In the genomic region with DNA sequence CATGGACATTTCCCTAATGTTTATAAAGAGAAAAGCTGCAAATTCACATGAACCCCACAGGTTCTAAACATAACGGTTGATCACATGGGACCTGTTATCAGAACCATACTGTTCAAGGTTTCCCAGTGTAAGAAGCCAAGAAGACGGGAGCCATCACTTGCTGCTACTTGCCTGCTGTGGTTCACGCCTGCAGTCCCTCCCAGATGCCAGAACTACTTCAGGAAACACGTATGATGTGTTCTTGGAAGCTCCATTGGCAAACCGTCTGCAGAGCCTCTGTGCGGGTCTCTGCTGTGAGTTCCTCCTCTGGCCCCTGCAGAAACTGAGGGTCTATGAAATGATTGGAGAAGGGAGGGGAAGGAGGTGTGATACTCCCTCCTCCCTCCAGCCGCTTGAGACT, we compare ENCODE assay signal across 21 cellular contexts.
"Had no signal": no experiment of that assay in that cellular context is flagged by ENCODE, and none has a peak within 500 bp of the region (broad histone marks: within the 10 kb centered on the region; RNA-seq: fewer than 3 reads in every experiment).

No MANE protein-coding gene starts in this region.

- H3K27ac Mint-ChIP-seq: activated CD4-positive, alpha-beta memory T cell treated with anti-CD3 and anti-CD28 coated beads for 36 hours; activated CD4-positive, alpha-beta T cell treated with anti-CD3 and anti-CD28 coated beads, Interleukin-2, amount 10 ng/mL, durations not matched to agents 7 days and 5 days; activated naive CD4-positive, alpha-beta T cell treated with anti-CD3 and anti-CD28 coated beads, Interleukin-2, amount 10 ng/mL, durations not matched to agents 7 days and 5 days had no signal

- H3K4me3 Mint-ChIP-seq: activated CD4-positive, alpha-beta memory T cell treated with anti-CD3 and anti-CD28 coated beads for 36 hours; activated CD4-positive, alpha-beta T cell treated with anti-CD3 and anti-CD28 coated beads, Interleukin-2, amount 10 ng/mL, durations not matched to agents 7 days and 5 days; activated naive CD4-positive, alpha-beta T cell treated with anti-CD3 and anti-CD28 coated beads, Interleukin-2, amount 10 ng/mL, durations not matched to agents 7 days and 5 days; activated naive CD8-positive, alpha-beta T cell treated with anti-CD3 and anti-CD28 coated beads for 36 hours; activated T-cell treated with anti-CD3 and anti-CD28 coated beads, Interleukin-2, amount 50 U/mL, for 4 hours had no signal

- H3K4me3 ChIP-seq: SK-N-MC had no signal

- H3K27me3 Mint-ChIP-seq: activated CD4-positive, alpha-beta T cell treated with anti-CD3 and anti-CD28 coated beads, Interleukin-2, amount 10 ng/mL, durations not matched to agents 7 days and 5 days had no signal

- DNase-seq: activated CD4-positive, alpha-beta memory T cell treated with anti-CD3 and anti-CD28 coated beads for 36 hours; activated CD4-positive, alpha-beta T cell treated with anti-CD3 and anti-CD28 coated beads, Interleukin-2, amount 10 ng/mL, durations not matched to agents 7 days and 5 days; activated CD4-positive, CD25-positive, alpha-beta regulatory T cell; activated CD8-positive, alpha-beta memory T cell treated with anti-CD3 and anti-CD28 coated beads for 24 hours; activated gamma-delta T cell treated with Interleukin-2 at 50 U/mL for 16 hours; activated naive CD4-positive, alpha-beta T cell treated with anti-CD3 and anti-CD28 coated beads, Interleukin-2, amount 10 ng/mL, durations not matched to agents 7 days and 5 days; activated naive CD8-positive, alpha-beta T cell treated with anti-CD3 and anti-CD28 coated beads for 36 hours; activated T-cell treated with anti-CD3 and anti-CD28 coated beads, Interleukin-2, amount 50 U/mL, for 4 hours; central memory CD4-positive, alpha-beta T cell; Kasumi-1; KBM-7; NCI-H1048; NCI-H146; NCI-H187 treated with DMSO at 0.1 percent for 48 hours; NCI-H2171; NCI-H2227 treated with DMSO at 0.1 percent for 48 hours; NCI-H526; NCI-H82; T-helper 1 cell had no signal

- H3K4me1 Mint-ChIP-seq: activated CD4-positive, alpha-beta T cell treated with anti-CD3 and anti-CD28 coated beads, Interleukin-2, amount 10 ng/mL, durations not matched to agents 7 days and 5 days; activated naive CD4-positive, alpha-beta T cell treated with anti-CD3 and anti-CD28 coated beads, Interleukin-2, amount 10 ng/mL, durations not matched to agents 7 days and 5 days had no signal

- H3K27ac ChIP-seq: SK-N-MC, VCaP had no signal

- ATAC-seq: activated T-cell treated with anti-CD3 and anti-CD28 coated beads, Interleukin-2, amount 50 U/mL, for 4 hours had no signal
